Comparison of ENCODE assay signal across 10 cellular contexts in the genomic region with DNA sequence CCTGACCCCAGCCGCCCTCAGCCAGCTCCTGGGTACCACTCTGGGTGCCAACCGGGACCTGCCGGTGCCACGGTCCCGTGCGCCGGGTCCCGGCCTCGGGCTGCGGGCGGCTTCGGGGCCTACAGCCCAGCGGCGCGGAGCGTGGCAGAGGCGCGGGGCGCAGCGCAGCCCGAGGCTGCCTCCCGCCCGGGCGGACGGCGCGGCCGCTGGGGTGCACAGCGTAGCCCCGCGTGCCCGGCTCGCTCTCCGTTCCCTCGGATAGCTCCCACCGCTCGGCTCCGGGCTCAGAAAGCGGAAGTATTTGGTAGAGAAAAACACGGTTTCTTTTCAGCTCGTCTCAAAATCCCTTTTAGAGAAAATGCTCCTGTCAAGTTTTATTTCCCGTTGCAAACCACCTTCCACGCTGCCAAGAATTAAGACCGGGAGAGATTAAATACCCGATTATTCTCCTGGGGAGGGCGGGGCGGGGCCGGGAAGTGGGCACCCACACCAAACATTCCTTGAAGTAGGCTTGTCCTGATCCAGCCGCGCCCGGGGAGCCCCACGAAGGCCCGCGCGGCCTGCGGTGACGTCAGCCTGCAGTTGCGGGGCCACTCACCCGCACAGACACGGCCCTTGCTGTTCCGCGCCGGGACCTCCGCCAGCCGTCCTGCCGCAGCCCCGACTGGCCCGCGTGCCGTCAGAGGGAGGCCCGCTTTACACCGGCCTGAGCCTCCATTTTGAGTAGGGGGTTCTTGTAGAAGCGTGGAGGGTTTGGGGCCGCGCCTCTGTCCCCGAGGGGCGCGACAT. TPM values are rescaled to one million over a fixed set of nuclear protein-coding genes. Genes with fewer than 3 reads are reported as not detected.
A peak's percentile ranks its signal among the peaks of the same experiment; 100 is the strongest.
DNase-seq lines count a peak whose midpoint lies in the region; ATAC-seq and TF ChIP-seq lines count a peak whose summit lies in the region.
"Had no signal": no experiment of that assay in that cellular context is flagged by ENCODE, and none has a peak within 500 bp of the region (broad histone marks: within the 10 kb centered on the region; RNA-seq: fewer than 3 reads in every experiment).

No MANE protein-coding gene starts in this region.

- H3K36me3 ChIP-seq in upper lobe of right lung, result no peaks in the 10 kb centered on the region

- no peak overlapping the region for H3K27ac ChIP-seq in upper lobe of right lung

- H3K27me3 Mint-ChIP-seq in activated CD8-positive, alpha-beta memory T cell treated with anti-CD3 and anti-CD28 coated beads, Interleukin-2, amount 10 ng/mL, durations not matched to agents 7 days and 5 days, result peaks cover 94% of the 10 kb centered on the region
- H3K27me3 Mint-ChIP-seq in brain, result peaks cover 100% of the 10 kb centered on the region

- no peaks in the 10 kb centered on the region for H3K36me3 Mint-ChIP-seq in activated CD8-positive, alpha-beta memory T cell treated with anti-CD3 and anti-CD28 coated beads, Interleukin-2, amount 10 ng/mL, durations not matched to agents 7 days and 5 days
- H3K36me3 Mint-ChIP-seq in brain, result no peaks in the 10 kb centered on the region

- H3K9me3 ChIP-seq in mononuclear cell (ENCODE audit: low read depth, low read length) (no peaks in the 10 kb centered on the region), upper lobe of right lung (no peaks in the 10 kb centered on the region)

- H3K9me3 Mint-ChIP-seq in activated CD8-positive, alpha-beta memory T cell treated with anti-CD3 and anti-CD28 coated beads, Interleukin-2, amount 10 ng/mL, durations not matched to agents 7 days and 5 days (ENCODE audit: low read depth), result no peaks in the 10 kb centered on the region
- peaks cover 0 to 10% (median 0%) of the 10 kb centered on the region in 5 experiments for H3K9me3 Mint-ChIP-seq in brain

- peaks cover 15% of the 10 kb centered on the region for H3K4me1 Mint-ChIP-seq in activated CD8-positive, alpha-beta memory T cell treated with anti-CD3 and anti-CD28 coated beads, Interleukin-2, amount 10 ng/mL, durations not matched to agents 7 days and 5 days
- peaks cover 24% of the 10 kb centered on the region for H3K4me1 Mint-ChIP-seq in brain

- H3K27me3 ChIP-seq in mononuclear cell (ENCODE audit: insufficient read depth, low read length), result peaks cover 98% of the 10 kb centered on the region
- H3K27me3 ChIP-seq in upper lobe of right lung, result peaks cover 100% of the 10 kb centered on the region

- H3K4me1 ChIP-seq in mononuclear cell (ENCODE audit: insufficient read depth, low read length), result peaks cover 43% of the 10 kb centered on the region
- peaks cover 28% of the 10 kb centered on the region for H3K4me1 ChIP-seq in upper lobe of right lung

- TF ChIP-seq CTCF in brain (conservative IDR thresholded peaks at IDR 0.05), result no peak
- no peak for TF ChIP-seq CTCF in upper lobe of right lung (IDR thresholded peaks at IDR 0.05)

- intact Hi-C loops in upper lobe of right lung (cut with DNase I), result no loop called here

- no peak overlapping the region for H3K27ac Mint-ChIP-seq in activated CD8-positive, alpha-beta memory T cell treated with anti-CD3 and anti-CD28 coated beads, Interleukin-2, amount 10 ng/mL, durations not matched to agents 7 days and 5 days
- H3K27ac Mint-ChIP-seq in brain, result peak overlapping the region in 1 of 5 experiments; percentile 41

- peak overlapping the region; percentile 14 for H3K4me3 ChIP-seq in mononuclear cell (ENCODE audit: low read length)
- peak overlapping the region; percentile 29 for H3K4me3 ChIP-seq in upper lobe of right lung

- DNase-seq in activated CD8-positive, alpha-beta memory T cell treated with anti-CD3 and anti-CD28 coated beads, Interleukin-2, amount 50 U/mL, for 48 hours, result peak; percentile 53
- no peak for DNase-seq in activated CD8-positive, alpha-beta memory T cell treated with anti-CD3 and anti-CD28 coated beads, Interleukin-2, amount 10 ng/mL, durations not matched to agents 7 days and 5 days
- DNase-seq in upper lobe of right lung (peak; percentile 69), NK-92 (lab: John Stamatoyannopoulos, UW; ENCODE audit: unreplicated experiment) (no peak), NCI-H1436 treated with DMSO at 0.1 percent for 48 hours (lab: John Stamatoyannopoulos, UW) (no peak), NCI-H748 treated with DMSO at 0.1 percent for 48 hours (lab: John Stamatoyannopoulos, UW) (no peak)
- DNase-seq: C1 segment of cervical spinal cord had no signal

- H3K4me3 Mint-ChIP-seq in activated CD8-positive, alpha-beta memory T cell treated with anti-CD3 and anti-CD28 coated beads, Interleukin-2, amount 10 ng/mL, durations not matched to agents 7 days and 5 days, result no peak overlapping the region
- H3K4me3 Mint-ChIP-seq in brain, result peak overlapping the region in 4 of 5 experiments; percentile 43 to 74 (median 66)

- CTCF ChIA-PET in activated CD8-positive, alpha-beta memory T cell treated with anti-CD3 and anti-CD28 coated beads, Interleukin-2, amount 10 ng/mL, durations not matched to agents 7 days and 5 days (lab: Charles Lee), result interaction anchor here (0.5 to 3.2 kb wide), 4 partner anchors 13 to 1333 kb away, joined by 3 to 12 read pairs (median 4); no protein-coding TSS in a partner anchor

- ATAC-seq in activated CD8-positive, alpha-beta memory T cell treated with anti-CD3 and anti-CD28 coated beads, Interleukin-2, amount 10 ng/mL, durations not matched to agents 7 days and 5 days, result no peak
- ATAC-seq in upper lobe of right lung, result peak; percentile 60

RNA-seq across cellular contexts. Expression of a gene that starts 7.2 kb away (rescaled TPM):
- total RNA-seq in activated CD8-positive, alpha-beta memory T cell treated with anti-CD3 and anti-CD28 coated beads, Interleukin-2, amount 10 ng/mL, durations not matched to agents 7 days and 5 days, result not detected
- polyA plus RNA-seq in brain (ENCODE audit: insufficient read depth, low read depth, low replicate concordance), result 0.54 TPM
- under 0.01 TPM for total RNA-seq in mononuclear cell
- total RNA-seq in upper lobe of right lung, result not detected
- polyA plus RNA-seq: neural cell had no signal

RNA-seq across cellular contexts. Expression of a gene that starts 7.7 kb away (rescaled TPM):
- not detected for total RNA-seq in activated CD8-positive, alpha-beta memory T cell treated with anti-CD3 and anti-CD28 coated beads, Interleukin-2, amount 10 ng/mL, durations not matched to agents 7 days and 5 days
- polyA plus RNA-seq in brain (ENCODE audit: insufficient read depth, low read depth, low replicate concordance), result 20.1 TPM
- total RNA-seq in mononuclear cell (not detected), upper lobe of right lung (not detected)
- polyA plus RNA-seq: neural cell had no signal

RNA-seq across cellular contexts. Expression of a gene that starts 18.6 kb away (rescaled TPM):
- not detected for total RNA-seq in activated CD8-positive, alpha-beta memory T cell treated with anti-CD3 and anti-CD28 coated beads, Interleukin-2, amount 10 ng/mL, durations not matched to agents 7 days and 5 days
- polyA plus RNA-seq in brain (ENCODE audit: insufficient read depth, low read depth, low replicate concordance), result 62.0 TPM
- total RNA-seq in mononuclear cell (0.63 TPM), upper lobe of right lung (0.38 TPM)
- polyA plus RNA-seq: neural cell had no signal

RNA-seq across cellular contexts. Expression of a gene that starts 27.4 kb away (rescaled TPM):
- not detected for total RNA-seq in activated CD8-positive, alpha-beta memory T cell treated with anti-CD3 and anti-CD28 coated beads, Interleukin-2, amount 10 ng/mL, durations not matched to agents 7 days and 5 days
- 1.1 TPM for polyA plus RNA-seq in brain (ENCODE audit: insufficient read depth, low read depth, low replicate concordance)
- total RNA-seq in mononuclear cell (0.52 TPM), upper lobe of right lung (1.2 TPM)
- polyA plus RNA-seq: neural cell had no signal

RNA-seq across cellular contexts. Expression of a gene that starts 36.3 kb away (rescaled TPM):
- not detected for total RNA-seq in activated CD8-positive, alpha-beta memory T cell treated with anti-CD3 and anti-CD28 coated beads, Interleukin-2, amount 10 ng/mL, durations not matched to agents 7 days and 5 days
- 1.3 TPM for polyA plus RNA-seq in brain (ENCODE audit: insufficient read depth, low read depth, low replicate concordance)
- 0.10 TPM for total RNA-seq in mononuclear cell
- 2.9 TPM for total RNA-seq in upper lobe of right lung
- polyA plus RNA-seq: neural cell had no signal

Comparison
In these comparisons a context has a peak if more than half of its experiments do, and no peak if none do; other contexts are left out.
1. DNase-seq: peak in activated CD8-positive, alpha-beta memory T cell treated with anti-CD3 and anti-CD28 coated beads, Interleukin-2, amount 50 U/mL, for 48 hours (single experiment) and upper lobe of right lung (single experiment); none in activated CD8-positive, alpha-beta memory T cell treated with anti-CD3 and anti-CD28 coated beads, Interleukin-2, amount 10 ng/mL, durations not matched to agents 7 days and 5 days (single experiment), NK-92 (single experiment), NCI-H1436 treated with DMSO at 0.1 percent for 48 hours (single experiment) and NCI-H748 treated with DMSO at 0.1 percent for 48 hours (single experiment).